Comparison of ENCODE assay signal across 13 cellular contexts in the genomic region with DNA sequence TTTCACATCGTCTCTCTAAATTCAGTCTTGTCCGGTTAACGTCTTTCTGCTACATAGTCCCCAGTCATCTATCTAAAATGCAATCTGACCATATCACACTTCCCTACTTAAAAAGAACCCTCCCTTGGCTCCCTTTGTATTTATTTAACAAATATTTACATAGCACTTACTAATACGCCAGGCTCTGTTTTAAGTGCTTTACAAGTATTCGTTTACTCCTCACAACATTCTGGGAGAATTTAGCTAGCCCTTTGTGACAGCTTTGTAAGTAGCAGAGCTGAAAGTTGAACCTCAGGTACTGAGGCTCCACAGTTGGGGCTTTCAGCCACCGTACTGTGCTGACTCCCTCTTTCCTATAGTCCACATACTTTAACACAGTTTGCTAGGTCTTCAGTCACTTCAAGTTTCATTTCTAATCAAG. TPM values are rescaled to one million over a fixed set of nuclear protein-coding genes. Genes with fewer than 3 reads are reported as not detected.
DNase-seq lines count a peak whose midpoint lies in the region; ATAC-seq and TF ChIP-seq lines count a peak whose summit lies in the region.
"Had no signal": no experiment of that assay in that cellular context is flagged by ENCODE, and none has a peak within 500 bp of the region (broad histone marks: within the 10 kb centered on the region; RNA-seq: fewer than 3 reads in every experiment).

No MANE protein-coding gene starts in this region.

- H3K9me3 Mint-ChIP-seq in activated CD8-positive, alpha-beta memory T cell treated with anti-CD3 and anti-CD28 coated beads, Interleukin-2, amount 10 ng/mL, durations not matched to agents 7 days and 5 days (ENCODE audit: low read depth) = no peaks in the 10 kb centered on the region

- no peak for DNase-seq in activated CD8-positive, alpha-beta memory T cell treated with anti-CD3 and anti-CD28 coated beads, Interleukin-2, amount 10 ng/mL, durations not matched to agents 7 days and 5 days
- DNase-seq in activated CD8-positive, alpha-beta memory T cell treated with anti-CD3 and anti-CD28 coated beads, Interleukin-2, amount 50 U/mL, for 4 hours = no peak
- DNase-seq in NCI-H69 (lab: John Stamatoyannopoulos, UW) (peak; percentile 66), epithelial cell of esophagus (ENCODE audit: low read depth) (peak; percentile 33), COR-L47 (lab: John Stamatoyannopoulos, UW) (no peak), epidermal melanocyte (ENCODE audit: insufficient read length, low spot score) (no peak)
- DNase-seq in stimulated activated naive CD8-positive, alpha-beta T cell treated with anti-CD3 and anti-CD28 coated beads, Interleukin-15, Interleukin-2, amounts not matched to agents 100 U/mL and 50 U/mL, for 24 hours = no peak
- DNase-seq: activated CD4-positive, CD25-positive, alpha-beta regulatory T cell; AML-193; amygdala; ovary; thyroid gland had no signal

- ATAC-seq in activated CD8-positive, alpha-beta memory T cell treated with anti-CD3 and anti-CD28 coated beads, Interleukin-2, amount 10 ng/mL, durations not matched to agents 7 days and 5 days = no peak
- peak; percentile 85 for ATAC-seq in stimulated activated naive CD8-positive, alpha-beta T cell treated with anti-CD3 and anti-CD28 coated beads, Interleukin-15, Interleukin-2, amounts not matched to agents 100 U/mL and 50 U/mL, for 24 hours
- ATAC-seq in GM19463 (IDR thresholded peaks at IDR 0.05; ENCODE audit: unreplicated experiment) = no peak

- no peak overlapping the region for H3K4me3 Mint-ChIP-seq in activated CD8-positive, alpha-beta memory T cell treated with anti-CD3 and anti-CD28 coated beads, Interleukin-2, amount 10 ng/mL, durations not matched to agents 7 days and 5 days

- peaks cover 39% of the 10 kb centered on the region for H3K36me3 Mint-ChIP-seq in activated CD8-positive, alpha-beta memory T cell treated with anti-CD3 and anti-CD28 coated beads, Interleukin-2, amount 10 ng/mL, durations not matched to agents 7 days and 5 days

- TF ChIP-seq CTCF in epithelial cell of esophagus (IDR thresholded peaks at IDR 0.05; ENCODE audit: insufficient read depth, low read depth, low read length, missing control alignments) = no peak

- peaks cover 45% of the 10 kb centered on the region for H3K4me1 Mint-ChIP-seq in activated CD8-positive, alpha-beta memory T cell treated with anti-CD3 and anti-CD28 coated beads, Interleukin-2, amount 10 ng/mL, durations not matched to agents 7 days and 5 days

- no peaks in the 10 kb centered on the region for H3K27me3 Mint-ChIP-seq in activated CD8-positive, alpha-beta memory T cell treated with anti-CD3 and anti-CD28 coated beads, Interleukin-2, amount 10 ng/mL, durations not matched to agents 7 days and 5 days

- H3K27ac Mint-ChIP-seq in activated CD8-positive, alpha-beta memory T cell treated with anti-CD3 and anti-CD28 coated beads, Interleukin-2, amount 10 ng/mL, durations not matched to agents 7 days and 5 days = peak overlapping the region; percentile 20

- no peak overlapping the region for H3K4me3 ChIP-seq in epithelial cell of esophagus (ENCODE audit: low read length)
- H3K4me3 ChIP-seq: ovary, thyroid gland had no signal

- CTCF ChIA-PET in activated CD8-positive, alpha-beta memory T cell treated with anti-CD3 and anti-CD28 coated beads, Interleukin-2, amount 10 ng/mL, durations not matched to agents 7 days and 5 days (lab: Charles Lee) = no interaction called here

RNA-seq across cellular contexts. Expression of gene PAFAH1B1, which starts 9.2 kb away (rescaled TPM):
- 100 to 1,000 TPM; 170 to 175 TPM for total RNA-seq in activated CD8-positive, alpha-beta memory T cell treated with anti-CD3 and anti-CD28 coated beads, Interleukin-2, amount 10 ng/mL, durations not matched to agents 7 days and 5 days

Comparison
In these comparisons a context has a peak if more than half of its experiments do, and no peak if none do; other contexts are left out.
1. DNase-seq: peak in NCI-H69 (single experiment) and epithelial cell of esophagus (single experiment); none in activated CD8-positive, alpha-beta memory T cell treated with anti-CD3 and anti-CD28 coated beads, Interleukin-2, amount 10 ng/mL, durations not matched to agents 7 days and 5 days (single experiment), activated CD8-positive, alpha-beta memory T cell treated with anti-CD3 and anti-CD28 coated beads, Interleukin-2, amount 50 U/mL, for 4 hours (single experiment), stimulated activated naive CD8-positive, alpha-beta T cell treated with anti-CD3 and anti-CD28 coated beads, Interleukin-15, Interleukin-2, amounts not matched to agents 100 U/mL and 50 U/mL, for 24 hours (single experiment), COR-L47 (single experiment) and epidermal melanocyte (single experiment).